8 cellular contexts compared by ENCODE assay signal in the genomic region with DNA sequence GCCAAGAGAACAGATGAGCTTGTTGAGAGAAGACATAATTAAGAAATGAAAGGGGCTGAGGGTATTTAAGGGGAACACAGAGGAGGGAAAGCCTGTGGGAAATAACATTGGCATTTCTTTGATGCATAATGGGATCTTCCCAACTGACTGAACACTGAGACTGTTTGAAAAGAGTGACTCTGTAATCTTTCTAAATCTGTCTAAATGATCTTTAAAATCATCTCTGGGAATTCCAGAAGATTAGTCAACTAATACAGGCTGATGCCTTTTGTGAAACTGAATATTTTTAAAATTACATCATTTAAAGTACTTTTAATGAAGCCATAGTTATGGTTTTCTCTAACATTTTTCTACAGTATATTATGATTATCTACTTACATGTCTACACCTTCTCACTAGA.
"Had no signal": no experiment of that assay in that cellular context is flagged by ENCODE, and none has a peak within 500 bp of the region (broad histone marks: within the 10 kb centered on the region; RNA-seq: fewer than 3 reads in every experiment).

No MANE protein-coding gene starts in this region.

- H3K27ac ChIP-seq: body of pancreas had no signal

- DNase-seq: activated naive CD4-positive, alpha-beta T cell treated with anti-CD3 and anti-CD28 coated beads, Interleukin-2, amount 50 U/mL, for 16 hours; activated T-cell treated with anti-CD3 and anti-CD28 coated beads, Interleukin-2, amount 50 U/mL, for 1 hour; body of pancreas; stimulated activated CD4-positive, alpha-beta T cell treated with anti-CD3 and anti-CD28 coated beads, Interleukin-12 subunit alpha, Interleukin-12 subunit beta, amount 100 ng/mL, for 4 hours; stimulated activated naive CD8-positive, alpha-beta T cell treated with anti-CD3 and anti-CD28 coated beads, Interleukin-15, Interleukin-2, amounts not matched to agents 100 U/mL and 50 U/mL, for 24 hours; T-helper 17 cell had no signal

- H3K27me3 ChIP-seq: body of pancreas had no signal

- H3K9me3 ChIP-seq: body of pancreas had no signal

- ATAC-seq: body of pancreas; left lobe of liver; sciatic nerve; stimulated activated naive CD8-positive, alpha-beta T cell treated with anti-CD3 and anti-CD28 coated beads, Interleukin-15, Interleukin-2, amounts not matched to agents 100 U/mL and 50 U/mL, for 24 hours; T-helper 17 cell had no signal

- H3K4me3 ChIP-seq: body of pancreas had no signal
